ENCODE assay signal across 25 cellular contexts in the genomic region with DNA sequence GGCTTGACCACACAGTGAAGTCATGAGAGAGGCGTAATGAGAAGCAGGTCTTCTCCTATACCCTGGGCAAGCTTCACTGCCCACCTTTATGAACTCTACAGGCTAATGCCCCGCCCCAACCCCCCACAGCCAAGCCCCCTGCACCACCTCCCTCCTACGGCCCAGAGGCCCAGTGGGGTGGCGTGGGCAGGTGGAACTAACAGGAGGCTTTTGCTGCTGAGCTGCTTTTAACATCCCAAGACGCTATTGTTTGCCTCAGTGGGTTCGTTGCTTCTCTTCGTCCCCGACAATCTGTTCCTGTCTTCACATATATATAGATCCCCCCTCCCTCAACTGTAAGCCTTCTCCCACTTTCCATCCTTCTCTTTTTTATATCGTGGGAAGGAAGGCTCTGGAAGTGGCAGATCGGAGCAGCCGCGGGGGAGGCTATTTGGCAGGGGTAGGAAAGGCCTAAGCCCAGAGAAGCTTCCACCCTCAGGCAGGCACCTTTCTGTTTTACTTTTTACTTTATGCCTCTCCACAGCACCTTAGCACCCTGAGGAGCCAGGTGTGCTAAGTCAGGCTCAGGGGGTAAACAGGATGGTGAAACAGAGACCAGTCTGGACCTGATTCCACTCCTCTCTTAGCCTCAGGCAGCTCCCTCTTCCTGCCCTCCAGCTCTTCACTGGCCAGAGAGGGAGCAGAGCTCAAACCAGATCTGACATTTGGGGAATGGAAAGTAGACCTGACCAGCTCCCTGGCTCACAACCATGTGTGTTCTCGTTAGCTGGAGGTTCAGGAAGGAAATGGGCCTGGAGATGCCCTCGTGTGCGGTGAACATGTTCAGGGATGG. TPM values are rescaled to one million over a fixed set of nuclear protein-coding genes. Genes with fewer than 3 reads are reported as not detected.
DNase-seq lines count a peak whose midpoint lies in the region; ATAC-seq and TF ChIP-seq lines count a peak whose summit lies in the region.
"Had no signal": no experiment of that assay in that cellular context is flagged by ENCODE, and none has a peak within 500 bp of the region (broad histone marks: within the 10 kb centered on the region; RNA-seq: fewer than 3 reads in every experiment).

No MANE protein-coding gene starts in this region.

- H3K4me1 ChIP-seq in mesodermal cell (ENCODE audit: control insufficient read depth, insufficient read depth, low read length, poor library complexity, severe bottlenecking): no peaks in the 10 kb centered on the region
- H3K4me1 ChIP-seq: Caco-2, colonic mucosa, SJSA1 had no signal

- H3K27ac ChIP-seq in WERI-Rb-1 (0 out of 2 replicates have a peak overlapping the region, but pooled peaks have one; percentile 4), mesodermal cell (ENCODE audit: low read depth, low read length, severe bottlenecking) (peak overlapping the region; percentile 23)
- H3K27ac ChIP-seq: cardiac muscle cell, colonic mucosa, SJSA1 had no signal

- no peaks in the 10 kb centered on the region for H3K4me1 Mint-ChIP-seq in activated CD4-positive, alpha-beta memory T cell treated with anti-CD3 and anti-CD28 coated beads, Interleukin-2, amount 10 ng/mL, durations not matched to agents 7 days and 5 days
- no peaks in the 10 kb centered on the region for H3K4me1 Mint-ChIP-seq in activated CD4-positive, alpha-beta memory T cell treated with anti-CD3 and anti-CD28 coated beads for 36 hours (ENCODE audit: low read depth)
- peaks cover 10% of the 10 kb centered on the region for H3K4me1 Mint-ChIP-seq in stimulated activated effector memory CD8-positive, alpha-beta T cell treated with anti-CD3 and anti-CD28 coated beads, Interleukin-12 subunit alpha, Interleukin-12 subunit beta, amount 100 ng/mL, for 72 hours
- H3K4me1 Mint-ChIP-seq: activated B cell treated with CpG ODN at 0.5 μM for 24 hours, CD14-positive monocyte had no signal

- H3K36me3 ChIP-seq in WERI-Rb-1 (peaks cover 89% of the 10 kb centered on the region), mesodermal cell (ENCODE audit: control insufficient read depth, insufficient read depth, low read length) (peaks cover 99% of the 10 kb centered on the region)

- peak overlapping the region; percentile 7 for H3K27ac Mint-ChIP-seq in activated CD4-positive, alpha-beta memory T cell treated with anti-CD3 and anti-CD28 coated beads, Interleukin-2, amount 10 ng/mL, durations not matched to agents 7 days and 5 days
- H3K27ac Mint-ChIP-seq in activated CD4-positive, alpha-beta memory T cell treated with anti-CD3 and anti-CD28 coated beads for 36 hours: no peak overlapping the region
- peak overlapping the region; percentile 86 for H3K27ac Mint-ChIP-seq in stimulated activated effector memory CD8-positive, alpha-beta T cell treated with anti-CD3 and anti-CD28 coated beads, Interleukin-12 subunit alpha, Interleukin-12 subunit beta, amount 100 ng/mL, for 72 hours
- H3K27ac Mint-ChIP-seq: activated B cell treated with CpG ODN at 0.5 μM for 24 hours had no signal

- no peak overlapping the region for H3K4me3 ChIP-seq in WERI-Rb-1 (ENCODE audit: low read depth, low read length)
- no peak overlapping the region for H3K4me3 ChIP-seq in mesodermal cell (ENCODE audit: extremely low read depth, insufficient read depth, low read length, poor library complexity, severe bottlenecking)
- H3K4me3 ChIP-seq: cardiac muscle cell, colonic mucosa, SJSA1 had no signal

- POLR2A ChIA-PET in activated CD4-positive, alpha-beta memory T cell treated with anti-CD3 and anti-CD28 coated beads, Interleukin-2, amount 10 ng/mL, durations not matched to agents 7 days and 5 days (lab: Charles Lee): interaction anchor here (0.8 to 2.0 kb wide), 4 partner anchors 10 to 19 kb away, joined by 3 to 6 read pairs (median 3); no protein-coding TSS in a partner anchor
- POLR2A ChIA-PET in activated CD4-positive, alpha-beta memory T cell treated with anti-CD3 and anti-CD28 coated beads for 36 hours (lab: Charles Lee): interaction anchor here (1.9 kb wide), 1 partner anchor 28 kb away, joined by 4 read pairs; a partner anchor contains a TSS

- DNase-seq in activated CD4-positive, alpha-beta memory T cell treated with anti-CD3 and anti-CD28 coated beads, Interleukin-2, amount 10 ng/mL, durations not matched to agents 7 days and 5 days: no peak
- no peak for DNase-seq in activated CD4-positive, alpha-beta memory T cell treated with anti-CD3 and anti-CD28 coated beads for 36 hours
- no peak for DNase-seq in WERI-Rb-1
- DNase-seq in stimulated activated effector memory CD8-positive, alpha-beta T cell treated with anti-CD3 and anti-CD28 coated beads, Interleukin-12 subunit alpha, Interleukin-12 subunit beta, amount 100 ng/mL, for 72 hours (ENCODE audit: low spot score in 2 of 2): no peak
- DNase-seq in SIG-M5 treated with dmso at 0.1 percent for 504 hours (lab: John Stamatoyannopoulos, UW; ENCODE audit: unreplicated experiment): no peak
- DNase-seq: 8988T; activated B cell treated with CpG ODN at 0.5 μM for 24 hours; activated CD4-positive, alpha-beta T cell treated with anti-CD3 and anti-CD28 coated beads, Interleukin-2, amount 50 U/mL, for 1 hour; aorta; Caco-2; colonic mucosa; effector memory CD4-positive, alpha-beta T cell; erythroblast; mesenchymal stem cell; NCI-H146; NCI-H446; NCI-H774; stimulated activated CD4-positive, alpha-beta T cell treated with anti-CD3 and anti-CD28 coated beads, Interleukin-4, amount 100 ng/mL, for 24 hours had no signal

- no peak for ATAC-seq in stimulated activated effector memory CD8-positive, alpha-beta T cell treated with anti-CD3 and anti-CD28 coated beads, Interleukin-12 subunit alpha, Interleukin-12 subunit beta, amount 100 ng/mL, for 72 hours
- ATAC-seq in GM18520 (IDR thresholded peaks at IDR 0.05; ENCODE audit: unreplicated experiment): no peak
- no peak for ATAC-seq in GM19467 (IDR thresholded peaks at IDR 0.05; ENCODE audit: unreplicated experiment)
- ATAC-seq: activated naive CD4-positive, alpha-beta T cell treated with anti-CD3 and anti-CD28 coated beads, Interleukin-2, amount 50 U/mL, for 72 hours had no signal

- no peaks in the 10 kb centered on the region for H3K27me3 Mint-ChIP-seq in activated CD4-positive, alpha-beta memory T cell treated with anti-CD3 and anti-CD28 coated beads, Interleukin-2, amount 10 ng/mL, durations not matched to agents 7 days and 5 days
- no peaks in the 10 kb centered on the region for H3K27me3 Mint-ChIP-seq in activated CD4-positive, alpha-beta memory T cell treated with anti-CD3 and anti-CD28 coated beads for 36 hours
- H3K27me3 Mint-ChIP-seq: activated B cell treated with CpG ODN at 0.5 μM for 24 hours had no signal

- 88 to 96% methylated on average over 8 to 9 of the region's 15 CpGs for WGBS in mesodermal cell (ENCODE audit: insufficient coverage in 2 of 2), 2 experiments

- no peak for TF ChIP-seq CTCF in WERI-Rb-1 (IDR thresholded peaks at IDR 0.05; ENCODE audit: low read depth, low read length)

- H3K9me3 ChIP-seq in WERI-Rb-1 (ENCODE audit: severe bottlenecking): no peaks in the 10 kb centered on the region
- no peaks in the 10 kb centered on the region for H3K9me3 ChIP-seq in mesodermal cell (ENCODE audit: control insufficient read depth, low read length)
- H3K9me3 ChIP-seq: Caco-2, colonic mucosa, SJSA1 had no signal

- H3K4me3 Mint-ChIP-seq in activated CD4-positive, alpha-beta memory T cell treated with anti-CD3 and anti-CD28 coated beads, Interleukin-2, amount 10 ng/mL, durations not matched to agents 7 days and 5 days: no peak overlapping the region
- no peak overlapping the region for H3K4me3 Mint-ChIP-seq in activated CD4-positive, alpha-beta memory T cell treated with anti-CD3 and anti-CD28 coated beads for 36 hours
- no peak overlapping the region for H3K4me3 Mint-ChIP-seq in stimulated activated effector memory CD8-positive, alpha-beta T cell treated with anti-CD3 and anti-CD28 coated beads, Interleukin-12 subunit alpha, Interleukin-12 subunit beta, amount 100 ng/mL, for 72 hours
- H3K4me3 Mint-ChIP-seq: activated B cell treated with CpG ODN at 0.5 μM for 24 hours, CD14-positive monocyte had no signal

- no peaks in the 10 kb centered on the region for H3K27me3 ChIP-seq in WERI-Rb-1 (ENCODE audit: insufficient read depth, low read depth, severe bottlenecking)
- H3K27me3 ChIP-seq: cardiac muscle cell, colonic mucosa, SJSA1 had no signal

- peaks cover 51% of the 10 kb centered on the region for H3K36me3 Mint-ChIP-seq in activated CD4-positive, alpha-beta memory T cell treated with anti-CD3 and anti-CD28 coated beads, Interleukin-2, amount 10 ng/mL, durations not matched to agents 7 days and 5 days (ENCODE audit: low read depth)
- peaks cover 26% of the 10 kb centered on the region for H3K36me3 Mint-ChIP-seq in activated CD4-positive, alpha-beta memory T cell treated with anti-CD3 and anti-CD28 coated beads for 36 hours
- H3K36me3 Mint-ChIP-seq in stimulated activated effector memory CD8-positive, alpha-beta T cell treated with anti-CD3 and anti-CD28 coated beads, Interleukin-12 subunit alpha, Interleukin-12 subunit beta, amount 100 ng/mL, for 72 hours: peaks cover 84% of the 10 kb centered on the region
- H3K36me3 Mint-ChIP-seq: activated naive CD4-positive, alpha-beta T cell treated with anti-CD3 and anti-CD28 coated beads, Interleukin-2, amount 50 U/mL, for 72 hours had no signal

- H3K9me3 Mint-ChIP-seq in activated CD4-positive, alpha-beta memory T cell treated with anti-CD3 and anti-CD28 coated beads, Interleukin-2, amount 10 ng/mL, durations not matched to agents 7 days and 5 days: no peaks in the 10 kb centered on the region
- no peaks in the 10 kb centered on the region for H3K9me3 Mint-ChIP-seq in activated CD4-positive, alpha-beta memory T cell treated with anti-CD3 and anti-CD28 coated beads for 36 hours
- no peaks in the 10 kb centered on the region for H3K9me3 Mint-ChIP-seq in stimulated activated effector memory CD8-positive, alpha-beta T cell treated with anti-CD3 and anti-CD28 coated beads, Interleukin-12 subunit alpha, Interleukin-12 subunit beta, amount 100 ng/mL, for 72 hours
- H3K9me3 Mint-ChIP-seq: activated B cell treated with CpG ODN at 0.5 μM for 24 hours; activated naive CD4-positive, alpha-beta T cell treated with anti-CD3 and anti-CD28 coated beads, Interleukin-2, amount 50 U/mL, for 72 hours had no signal

- CTCF ChIA-PET in activated CD4-positive, alpha-beta memory T cell treated with anti-CD3 and anti-CD28 coated beads, Interleukin-2, amount 10 ng/mL, durations not matched to agents 7 days and 5 days (lab: Charles Lee): interaction anchor here (0.7 to 1.9 kb wide), 2 partner anchors 13 to 35 kb away, joined by 3 to 5 read pairs; no protein-coding TSS in a partner anchor
- CTCF ChIA-PET in activated CD4-positive, alpha-beta memory T cell treated with anti-CD3 and anti-CD28 coated beads for 36 hours (lab: Charles Lee): interaction anchor here (0.7 kb wide), 1 partner anchor 225 kb away, joined by 3 read pairs; no protein-coding TSS in a partner anchor

- intact Hi-C loops in activated CD4-positive, alpha-beta memory T cell treated with anti-CD3 and anti-CD28 coated beads for 36 hours (cut with micrococcal nuclease): no loop called here

RNA-seq across cellular contexts. Expression of a gene that starts 26.5 kb away (rescaled TPM):
- total RNA-seq in activated CD4-positive, alpha-beta memory T cell treated with anti-CD3 and anti-CD28 coated beads, Interleukin-2, amount 10 ng/mL, durations not matched to agents 7 days and 5 days: 1,000 to 10,000 TPM; 1,158 to 1,180 TPM
- 100 to 1,000 TPM; 251 to 254 TPM for total RNA-seq in activated CD4-positive, alpha-beta memory T cell treated with anti-CD3 and anti-CD28 coated beads for 36 hours
- polyA plus RNA-seq in mesodermal cell (2013, experiment 1 of 2): 6.3 TPM
- 6.2 TPM for polyA plus RNA-seq in mesodermal cell (2013, experiment 2 of 2)
- total RNA-seq: SJSA1 had no signal

RNA-seq across cellular contexts. Expression of a gene that starts 28.7 kb away (rescaled TPM):
- 10 to 100 TPM; 52.8 to 53.0 TPM for total RNA-seq in activated CD4-positive, alpha-beta memory T cell treated with anti-CD3 and anti-CD28 coated beads, Interleukin-2, amount 10 ng/mL, durations not matched to agents 7 days and 5 days
- 10 to 100 TPM; 91.3 to 95.0 TPM for total RNA-seq in activated CD4-positive, alpha-beta memory T cell treated with anti-CD3 and anti-CD28 coated beads for 36 hours
- polyA plus RNA-seq in mesodermal cell (2013, experiment 1 of 2): 51.0 TPM
- 46.5 TPM for polyA plus RNA-seq in mesodermal cell (2013, experiment 2 of 2)

Comparison
In these comparisons a context has a peak if more than half of its experiments do, and no peak if none do; other contexts are left out.
1. RNA of a gene that starts 26.5 kb away (total RNA-seq): 1,158 to 1,180 TPM in activated CD4-positive, alpha-beta memory T cell treated with anti-CD3 and anti-CD28 coated beads, Interleukin-2, amount 10 ng/mL, durations not matched to agents 7 days and 5 days; 251 to 254 TPM in activated CD4-positive, alpha-beta memory T cell treated with anti-CD3 and anti-CD28 coated beads for 36 hours; every median in the first group is over 4 times any median in the second.